Comparison of ENCODE assay signal across 8 cellular contexts in the genomic region with DNA sequence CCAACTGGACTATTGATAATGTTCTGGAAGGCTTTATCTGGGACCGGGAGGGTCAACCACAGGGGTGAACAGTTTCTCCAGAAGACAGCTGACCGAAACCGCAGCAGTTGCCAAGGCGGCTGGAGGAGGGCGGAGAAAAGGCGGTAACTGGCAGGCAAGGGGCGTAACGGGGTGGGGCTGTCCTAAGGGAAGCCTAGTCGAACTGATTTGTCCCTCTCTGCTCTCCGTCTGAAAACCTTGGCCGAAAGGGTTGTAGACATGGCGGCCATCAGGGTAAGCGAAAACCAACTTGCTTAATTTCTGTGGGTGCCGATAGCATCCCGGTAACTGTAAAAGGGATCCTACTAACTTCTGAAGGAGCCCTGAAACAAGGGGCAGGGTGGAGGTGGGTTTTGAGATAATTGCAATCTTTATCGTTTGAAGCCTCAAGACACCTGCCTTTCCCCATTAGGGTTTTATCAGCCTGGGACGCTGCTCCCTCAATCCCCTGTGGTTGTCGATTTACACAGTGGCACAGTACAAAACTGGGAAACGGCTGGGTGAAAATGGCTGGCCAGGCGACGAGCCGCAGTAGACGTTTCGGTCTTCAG. TPM values are rescaled to one million over a fixed set of nuclear protein-coding genes. Genes with fewer than 3 reads are reported as not detected.
A peak's percentile ranks its signal among the peaks of the same experiment; 100 is the strongest.
DNase-seq lines count a peak whose midpoint lies in the region; ATAC-seq, FAIRE-seq and TF ChIP-seq lines count a peak whose summit lies in the region.

A gene with protein sequence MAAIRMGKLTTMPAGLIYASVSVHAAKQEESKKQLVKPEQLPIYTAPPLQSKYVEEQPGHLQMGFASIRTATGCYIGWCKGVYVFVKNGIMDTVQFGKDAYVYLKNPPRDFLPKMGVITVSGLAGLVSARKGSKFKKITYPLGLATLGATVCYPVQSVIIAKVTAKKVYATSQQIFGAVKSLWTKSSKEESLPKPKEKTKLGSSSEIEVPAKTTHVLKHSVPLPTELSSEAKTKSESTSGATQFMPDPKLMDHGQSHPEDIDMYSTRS (plus strand): TSS at position 223 of the 590 bp plus-strand sequence. CDS start 36 bp downstream, at position 259.

- TF ChIP-seq POLR2A in GM12892 (IDR thresholded peaks at IDR 0.05; ENCODE audit: low read depth, low read length): peak; percentile 60; the same call in 1 of the 2 replicates

- peak; percentile 93 for FAIRE-seq in GM12892 (lab: Jason Lieb, UNC)
- FAIRE-seq in urothelium cell line (lab: Jason Lieb, UNC): peak; percentile 27

- DNase-seq in GM12892 (ENCODE audit: insufficient read length) (peak; percentile 25), NCI-H146 (lab: John Stamatoyannopoulos, UW) (peak; percentile 90), amniotic stem cell (lab: John Stamatoyannopoulos, UW) (peak; percentile 42), right atrium auricular region (ENCODE audit: low spot score) (peak; percentile 84), psoas muscle (peak; percentile 85 to 93), urothelium cell line (ENCODE audit: low spot score) (peak; percentile 77)

- H3K9me3 ChIP-seq in right atrium auricular region (no peaks in the 10 kb centered on the region), psoas muscle (no peaks in the 10 kb centered on the region)

- peak within 1 kb of the TSS; percentile 55 to 68 for H3K27ac ChIP-seq in right atrium auricular region
- H3K27ac ChIP-seq in psoas muscle: peak within 1 kb of the TSS; percentile 63

- H3K4me3 ChIP-seq in right atrium auricular region (peak within 1 kb of the TSS; percentile 50 to 61), psoas muscle (peak within 1 kb of the TSS; percentile 78)

- 0 to 35% (median 1%) methylated on average over 19 to 24 of the region's 24 CpGs for WGBS in psoas muscle, 3 donors

- H3K27me3 ChIP-seq in right atrium auricular region (no peaks in the 10 kb centered on the region), psoas muscle (ENCODE audit: insufficient read depth in 3 of 3, low read length in 2 of 3) (no peaks in the 10 kb centered on the region)

- intact Hi-C loops in T-helper 1 cell treated with Interleukin-12 subunit alpha and Interleukin-12 subunit beta and Interleukin-4 antibody, amounts not matched to agents 30 ng/mL and 1 ng/mL, for 36 hours (cut with micrococcal nuclease): loop anchor here (1.0 to 2.0 kb wide), 3 partner anchors 241 to 1044 kb away; a partner anchor contains a TSS
- intact Hi-C loops in psoas muscle (cut with DNase I): no loop called here

- H3K4me1 ChIP-seq in right atrium auricular region (peaks cover 0 to 8% of the 10 kb centered on the region in 2 donors), psoas muscle (peaks cover 5% of the 10 kb centered on the region)

- ATAC-seq in HG02840 (IDR thresholded peaks at IDR 0.05; ENCODE audit: low FRiP score, unreplicated experiment) (peak; percentile 86), psoas muscle (peak; percentile 94 to 99 (median 98))

- TF ChIP-seq CTCF in right atrium auricular region (IDR thresholded peaks at IDR 0.05) (no peak), psoas muscle (IDR thresholded peaks at IDR 0.05) (no peak)

- no peaks in the 10 kb centered on the region for H3K36me3 ChIP-seq in right atrium auricular region
- H3K36me3 ChIP-seq in psoas muscle (ENCODE audit: insufficient read depth in 1 of 2, low read depth in 1 of 2): no peaks in the 10 kb centered on the region

RNA-seq across cellular contexts. Expression of the gene that starts here (rescaled TPM):
- polyA plus RNA-seq in GM12892 (2012; ENCODE audit: missing spikeins): 8.7 TPM
- 14.3 and 15.0 TPM in 2 replicates for total RNA-seq in T-helper 1 cell treated with Interleukin-12 subunit alpha and Interleukin-12 subunit beta and Interleukin-4 antibody, amounts not matched to agents 30 ng/mL and 1 ng/mL, for 36 hours
- total RNA-seq in right atrium auricular region: 10 to 100 TPM; 13.5 to 24.8 TPM
- 10 to 100 TPM; 30.7 to 55.4 (median 42.1) TPM for total RNA-seq in psoas muscle
- polyA plus RNA-seq in psoas muscle: 10 to 100 TPM in 2 of 3 donors, 1 to 10 TPM in 1; 8.2 to 28.6 (median 14.1) TPM

Comparison
In these comparisons a context has a peak if more than half of its experiments do, and no peak if none do; other contexts are left out.
1. Peak in every context shown above with its lines: DNase-seq, ATAC-seq, H3K4me3 ChIP-seq and H3K27ac ChIP-seq.
2. DNase-seq: peak in every context shown above with its lines; median percentile 90 in NCI-H146; 89 in psoas muscle; 84 in right atrium auricular region; 77 in urothelium cell line; 42 in amniotic stem cell; 25 in GM12892.